In genomic region chr6:99568103-99568933, GRCh38 we compare ENCODE assay signal across 1 cellular context.
A peak's percentile ranks its signal among the peaks of the same experiment; 100 is the strongest.
TF ChIP-seq lines count a peak whose summit lies in the region.

Gene CCNC (minus strand): TSS chr6:99568660. CDS start chr6:99568527, 133 bp downstream.

TF ChIP-seq in IMR-90, 13 proteins besides CTCF, POLR2A, EP300 and RAD21 (continued from another document):
- TF ChIP-seq USF2 (IDR thresholded peaks at IDR 0.05; ENCODE audit: low read depth, low read length) (no peak), NFE2L2 (IDR thresholded peaks at IDR 0.05; ENCODE audit: low read depth, low read length) (peak; percentile 22; the same call in 1 of the 2 replicates), BHLHE40 (IDR thresholded peaks at IDR 0.05; ENCODE audit: low read depth, low read length) (peak; percentile 67), CHD1 (IDR thresholded peaks at IDR 0.05; ENCODE audit: low read depth, low read length) (no peak), RFX5 (IDR thresholded peaks at IDR 0.05; ENCODE audit: low read depth, low read length) (no peak), MAZ (IDR thresholded peaks at IDR 0.05; ENCODE audit: borderline replicate concordance, low read depth, low read length) (peak; percentile 88), MXI1 (IDR thresholded peaks at IDR 0.05; ENCODE audit: borderline replicate concordance, low read depth, low read length) (no peak)
TF ChIP-seq in IMR-90: peak in this region for 3.
